In the genomic region with DNA sequence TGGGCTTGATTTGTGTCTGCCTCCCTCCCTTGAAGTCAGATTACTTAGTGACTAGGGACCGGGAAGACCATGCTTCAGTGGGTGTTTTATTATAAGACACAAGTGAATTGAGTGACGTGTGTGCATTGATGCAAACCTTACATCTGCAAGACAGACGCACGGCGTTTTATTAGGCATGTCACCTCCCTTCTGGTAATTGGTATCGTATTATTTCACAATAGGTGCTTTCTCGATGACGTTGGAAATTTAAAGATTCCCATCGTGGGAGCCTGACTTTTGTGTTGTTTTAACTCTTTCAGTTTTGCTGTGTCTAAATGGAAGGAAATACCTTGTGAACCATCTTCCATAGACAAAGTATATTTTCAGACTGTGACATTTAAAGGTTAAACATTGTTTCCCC, we compare ENCODE assay signal across 27 cellular contexts.
"Had no signal": no experiment of that assay in that cellular context is flagged by ENCODE, and none has a peak within 500 bp of the region (broad histone marks: within the 10 kb centered on the region; RNA-seq: fewer than 3 reads in every experiment).

No MANE protein-coding gene starts in this region.

- H2AFZ ChIP-seq: hepatocyte had no signal

- H3K4me2 ChIP-seq: hepatocyte had no signal

- H3K79me2 ChIP-seq: hepatocyte had no signal

- DNase-seq: heart right ventricle; islet precursor cell; left ventricle myocardium inferior; mesendoderm; naive B cell; natural killer cell; nucleus accumbens; pancreas; posterior cingulate gyrus; stimulated activated CD4-positive, alpha-beta T cell treated with anti-CD3 and anti-CD28 coated beads, Interleukin-12 subunit alpha, Interleukin-12 subunit beta, amount 100 ng/mL, for 4 hours; stimulated activated CD4-positive, alpha-beta T cell treated with anti-CD3 and anti-CD28 coated beads, Interleukin-15, amount 100 ng/mL, for 24 hours; stimulated activated CD4-positive, alpha-beta T cell treated with anti-CD3 and anti-CD28 coated beads, Interleukin-2, amount 100 ng/mL, for 24 hours; stimulated activated CD4-positive, alpha-beta T cell treated with anti-CD3 and anti-CD28 coated beads, Interleukin-4, amount 100 ng/mL, for 1 hour; stimulated activated naive B cell treated with anti-CD40 and anti-IgM and Interleukin-4, amounts not matched to agents 10 μg/mL and 1 μg/mL and 100 μg/mL, for 72 hours; stimulated activated naive CD8-positive, alpha-beta T cell treated with anti-CD3 and anti-CD28 coated beads, Interleukin-15, Interleukin-2, amounts not matched to agents 100 U/mL and 50 U/mL, for 24 hours; stomach; testis; thyroid gland; transverse colon had no signal

- H3K4me3 ChIP-seq: heart right ventricle, hepatocyte, left ventricle myocardium inferior, lung, pancreas, prostate gland, right atrium auricular region, skin epidermis, stomach, testis, thyroid gland, transverse colon, upper lobe of left lung, vagina had no signal

- H3K27ac ChIP-seq: heart right ventricle, hepatocyte, left ventricle myocardium inferior, pancreas, prostate gland, right atrium auricular region, skin epidermis, stomach, testis, thyroid gland, transverse colon, upper lobe of left lung, vagina had no signal

- H3K9me3 ChIP-seq: pancreas, prostate gland, testis, thyroid gland, vagina had no signal

- H3K27me3 ChIP-seq: heart right ventricle, hepatocyte, pancreas, right atrium auricular region, stomach, testis, thyroid gland, transverse colon, upper lobe of left lung, vagina had no signal

- H3K4me1 ChIP-seq: heart right ventricle, left ventricle myocardium inferior, pancreas, prostate gland, right atrium auricular region, stomach, testis, thyroid gland, transverse colon, upper lobe of left lung, vagina had no signal

- ATAC-seq: heart right ventricle; natural killer cell; pancreas; sciatic nerve; stimulated activated naive B cell treated with anti-CD40 and anti-IgM and Interleukin-4, amounts not matched to agents 10 μg/mL and 1 μg/mL and 100 μg/mL, for 72 hours; stimulated activated naive CD8-positive, alpha-beta T cell treated with anti-CD3 and anti-CD28 coated beads, Interleukin-15, Interleukin-2, amounts not matched to agents 100 U/mL and 50 U/mL, for 24 hours had no signal

- H3K36me3 ChIP-seq: prostate gland had no signal
